Comparison of ENCODE assay signal across 9 cellular contexts in genomic region chr1:229199892-229200291, GRCh38.
DNase-seq lines count a peak whose midpoint lies in the region; ATAC-seq and TF ChIP-seq lines count a peak whose summit lies in the region.
"Had no signal": no experiment of that assay in that cellular context is flagged by ENCODE, and none has a peak within 500 bp of the region (broad histone marks: within the 10 kb centered on the region; RNA-seq: fewer than 3 reads in every experiment).

No MANE protein-coding gene starts in this region.

- H3K36me3 Mint-ChIP-seq in T-helper 1 cell treated with Interleukin-12 subunit alpha and Interleukin-12 subunit beta and Interleukin-4 antibody, amounts not matched to agents 30 μg/mL and 1 μg/mL, for 36 hours (ENCODE audit: low read depth), result no peaks in the 10 kb centered on the region
- no peaks in the 10 kb centered on the region for H3K36me3 Mint-ChIP-seq in mesothelial cell of epicardium

- peak overlapping the region; percentile 63 for H3K27ac Mint-ChIP-seq in T-helper 1 cell treated with Interleukin-12 subunit alpha and Interleukin-12 subunit beta and Interleukin-4 antibody, amounts not matched to agents 30 μg/mL and 1 μg/mL, for 36 hours
- peak overlapping the region; percentile 79 for H3K27ac Mint-ChIP-seq in mesothelial cell of epicardium

- H3K4me3 Mint-ChIP-seq in T-helper 1 cell treated with Interleukin-12 subunit alpha and Interleukin-12 subunit beta and Interleukin-4 antibody, amounts not matched to agents 30 μg/mL and 1 μg/mL, for 36 hours, result peak overlapping the region; percentile 38
- H3K4me3 Mint-ChIP-seq in mesothelial cell of epicardium, result no peak overlapping the region

- no peak for TF ChIP-seq CTCF in GM12865 (IDR thresholded peaks at IDR 0.05; ENCODE audit: insufficient read depth, low read depth, low read length, missing control alignments)
- no peak for TF ChIP-seq CTCF in mesothelial cell of epicardium (IDR thresholded peaks at IDR 0.05; ENCODE audit: unreplicated experiment)

- ATAC-seq in HG02678 (IDR thresholded peaks at IDR 0.05; ENCODE audit: unreplicated experiment), result peak; percentile 58

- DNase-seq in GM12865 (ENCODE audit: low read depth), result peak; percentile 59
- no peak for DNase-seq in mesothelial cell of epicardium (ENCODE audit: low spot score in 2 of 2, unreplicated experiment in 2 of 2)
- no peak for DNase-seq in globus pallidus (ENCODE audit: low spot score)
- no peak for DNase-seq in stimulated activated CD4-positive, alpha-beta T cell treated with anti-CD3 and anti-CD28 coated beads, Interleukin-2, amount 100 ng/mL, for 48 hours
- no peak for DNase-seq in NCI-H1694 (lab: John Stamatoyannopoulos, UW)
- no peak for DNase-seq in SHP77 (lab: John Stamatoyannopoulos, UW)
- DNase-seq: activated CD4-positive, CD25-positive, alpha-beta regulatory T cell had no signal

- H3K9me3 Mint-ChIP-seq in T-helper 1 cell treated with Interleukin-12 subunit alpha and Interleukin-12 subunit beta and Interleukin-4 antibody, amounts not matched to agents 30 μg/mL and 1 μg/mL, for 36 hours, result no peaks in the 10 kb centered on the region
- H3K9me3 Mint-ChIP-seq in mesothelial cell of epicardium, result no peaks in the 10 kb centered on the region

- H3K4me3 ChIP-seq in GM12865 (ENCODE audit: low read depth, low read length), result no peak overlapping the region

- H3K27me3 Mint-ChIP-seq in T-helper 1 cell treated with Interleukin-12 subunit alpha and Interleukin-12 subunit beta and Interleukin-4 antibody, amounts not matched to agents 30 μg/mL and 1 μg/mL, for 36 hours (ENCODE audit: low read depth), result peaks cover 4% of the 10 kb centered on the region
- H3K27me3 Mint-ChIP-seq in mesothelial cell of epicardium (ENCODE audit: low read depth), result no peaks in the 10 kb centered on the region

- peaks cover 18% of the 10 kb centered on the region for H3K4me1 Mint-ChIP-seq in T-helper 1 cell treated with Interleukin-12 subunit alpha and Interleukin-12 subunit beta and Interleukin-4 antibody, amounts not matched to agents 30 μg/mL and 1 μg/mL, for 36 hours (ENCODE audit: low read depth)
- H3K4me1 Mint-ChIP-seq in mesothelial cell of epicardium, result peaks cover 46% of the 10 kb centered on the region
